In genomic region chr1:66686406-66686805, GRCh38 we compare ENCODE assay signal across 18 cellular contexts.
DNase-seq lines count a peak whose midpoint lies in the region; ATAC-seq and TF ChIP-seq lines count a peak whose summit lies in the region.
"Had no signal": no experiment of that assay in that cellular context is flagged by ENCODE, and none has a peak within 500 bp of the region (broad histone marks: within the 10 kb centered on the region; RNA-seq: fewer than 3 reads in every experiment).

No MANE protein-coding gene starts in this region.

- POLR2A ChIA-PET in CD8-positive, alpha-beta memory T cell (lab: Charles Lee) = no interaction called here

- H3K27me3 Mint-ChIP-seq in CD8-positive, alpha-beta memory T cell = peaks cover 5 to 26% of the 10 kb centered on the region in 2 donors
- peaks cover 26% of the 10 kb centered on the region for H3K27me3 Mint-ChIP-seq in T-helper 17 cell

- ATAC-seq in thoracic aorta (ENCODE audit: insufficient number of reproducible peaks, low FRiP score, low read depth) = no peak
- no peak for ATAC-seq in T-helper 17 cell
- no peak for ATAC-seq in HG03139 (IDR thresholded peaks at IDR 0.05; ENCODE audit: unreplicated experiment)
- ATAC-seq: GM12878, HCT116 had no signal

- H3K9me3 ChIP-seq in adipocyte (ENCODE audit: control insufficient read depth, low read length) (no peaks in the 10 kb centered on the region), mammary epithelial cell (replicated peaks; ENCODE audit: insufficient read depth, low read length) (no peaks in the 10 kb centered on the region), thoracic aorta (no peaks in the 10 kb centered on the region), T-helper 17 cell (ENCODE audit: control insufficient read depth, low read length, poor library complexity, severe bottlenecking) (no peaks in the 10 kb centered on the region)
- H3K9me3 ChIP-seq in CD8-positive, alpha-beta memory T cell (ENCODE audit: low read length) = no peaks in the 10 kb centered on the region
- H3K9me3 ChIP-seq: BLaER1 had no signal

- H3K4me1 ChIP-seq in adipocyte (ENCODE audit: control insufficient read depth, insufficient read depth, low read length) (peaks cover 12% of the 10 kb centered on the region), mammary epithelial cell (ENCODE audit: insufficient read depth, low read length) (no peaks in the 10 kb centered on the region), thoracic aorta (ENCODE audit: control insufficient read depth in 1 of 2, low read depth in 2 of 2) (peaks cover 26 to 48% of the 10 kb centered on the region in 2 donors)
- no peaks in the 10 kb centered on the region for H3K4me1 ChIP-seq in CD8-positive, alpha-beta memory T cell (ENCODE audit: insufficient read depth, low read length)

- H3K27ac ChIP-seq in mammary epithelial cell (ENCODE audit: insufficient read depth, low read depth, low read length) = no peak overlapping the region
- peak overlapping the region; percentile 49 to 65 for H3K27ac ChIP-seq in thoracic aorta
- no peak overlapping the region for H3K27ac ChIP-seq in CD8-positive, alpha-beta memory T cell (ENCODE audit: low read depth, low read length)
- H3K27ac ChIP-seq: BLaER1 had no signal

- no peak overlapping the region for H3K4me3 Mint-ChIP-seq in CD8-positive, alpha-beta memory T cell
- H3K4me3 Mint-ChIP-seq in T-helper 17 cell = no peak overlapping the region
- H3K4me3 Mint-ChIP-seq: CD14-positive monocyte; CD4-positive, alpha-beta memory T cell had no signal

- TF ChIP-seq CTCF in mammary epithelial cell (conservative IDR thresholded peaks at IDR 0.05 in 1 of 2, IDR thresholded peaks at IDR 0.05 in 1 of 2; ENCODE audit: extremely low read depth in 1 of 2, insufficient read depth in 1 of 2, low read depth in 1 of 2, low read length in 2 of 2) = no peak
- no peak for TF ChIP-seq CTCF in thoracic aorta (IDR thresholded peaks at IDR 0.05)

- intact Hi-C loops in mammary epithelial cell (cut with micrococcal nuclease) = no loop called here

- in situ Hi-C loops in mammary epithelial cell (cut with MboI; ENCODE audit: low sequenced_read_pairs in 2 of 2) = no loop called here

- H3K36me3 ChIP-seq in adipocyte (ENCODE audit: control insufficient read depth, insufficient read depth, low read length, severe bottlenecking) (no peaks in the 10 kb centered on the region), mammary epithelial cell (ENCODE audit: insufficient read depth, low read length) (no peaks in the 10 kb centered on the region), thoracic aorta (peaks cover 2% of the 10 kb centered on the region)
- no peaks in the 10 kb centered on the region for H3K36me3 ChIP-seq in CD8-positive, alpha-beta memory T cell (ENCODE audit: insufficient read depth, low read length)
- H3K36me3 ChIP-seq: BLaER1 had no signal

- H4K20me1 ChIP-seq in mammary epithelial cell (ENCODE audit: insufficient read depth, low read length) = no peaks in the 10 kb centered on the region
- H4K20me1 ChIP-seq: BLaER1 had no signal

- no peak overlapping the region for H3K9ac ChIP-seq in adipocyte (ENCODE audit: low read length)
- H3K9ac ChIP-seq in mammary epithelial cell (ENCODE audit: insufficient read depth, low read length) = no peak overlapping the region
- H3K9ac ChIP-seq: BLaER1 had no signal

- H3K36me3 Mint-ChIP-seq in CD8-positive, alpha-beta memory T cell = no peaks in the 10 kb centered on the region
- H3K36me3 Mint-ChIP-seq in T-helper 17 cell (ENCODE audit: low read depth) = no peaks in the 10 kb centered on the region
- H3K36me3 Mint-ChIP-seq: CD14-positive monocyte; CD4-positive, alpha-beta memory T cell had no signal

- CTCF ChIA-PET in mammary epithelial cell (lab: Charles Lee; ENCODE audit: low non-redundant PET) = no interaction called here
- CTCF ChIA-PET in CD8-positive, alpha-beta memory T cell (lab: Charles Lee) = no interaction called here

- H3K4me1 Mint-ChIP-seq in CD8-positive, alpha-beta memory T cell = no peaks in the 10 kb centered on the region
- peaks cover 3% of the 10 kb centered on the region for H3K4me1 Mint-ChIP-seq in T-helper 17 cell
- H3K4me1 Mint-ChIP-seq: CD14-positive monocyte; CD4-positive, alpha-beta memory T cell had no signal

- H3K4me2 ChIP-seq in mammary epithelial cell (ENCODE audit: insufficient read depth, low read depth, low read length) = no peak overlapping the region
- H3K4me2 ChIP-seq: BLaER1 had no signal

- 58% methylated on average over 3 of the region's 3 CpGs for WGBS in mammary epithelial cell (ENCODE audit: low coverage, missing lambda C conversion rate)

- DNase-seq in EH (ENCODE audit: low read depth) (peak; percentile 25), adipocyte (ENCODE audit: low read depth) (peak; percentile 50), mammary epithelial cell (no peak), thoracic aorta (ENCODE audit: low spot score) (no peak), ureter (ENCODE audit: low spot score) (no peak), T-helper 17 cell (no peak)
- no peak for DNase-seq in CD8-positive, alpha-beta memory T cell
- DNase-seq: 8988T; Calu3; CD4-positive, alpha-beta memory T cell; DMS79 treated with DMSO at 0.1 percent for 48 hours; GOT3; H7 had no signal

- no peaks in the 10 kb centered on the region for H3K79me2 ChIP-seq in mammary epithelial cell (ENCODE audit: insufficient read depth, low read length)

- H3K4me3 ChIP-seq in adipocyte (ENCODE audit: low read length) = no peak overlapping the region
- H3K4me3 ChIP-seq in mammary epithelial cell (replicated peaks in 1 of 3; ENCODE audit: insufficient read depth in 1 of 3, low read depth in 2 of 3, low read length in 3 of 3) = no peak overlapping the region
- no peak overlapping the region for H3K4me3 ChIP-seq in thoracic aorta
- no peak overlapping the region for H3K4me3 ChIP-seq in CD8-positive, alpha-beta memory T cell (ENCODE audit: low read length)
- H3K4me3 ChIP-seq: BLaER1, GM12878 had no signal

- peak overlapping the region; percentile 8 for H2AFZ ChIP-seq in mammary epithelial cell (ENCODE audit: low read depth, low read length)

- no peaks in the 10 kb centered on the region for H3K27me3 ChIP-seq in adipocyte (replicated peaks; ENCODE audit: control insufficient read depth, insufficient read depth, low read length)
- no peaks in the 10 kb centered on the region for H3K27me3 ChIP-seq in mammary epithelial cell (ENCODE audit: insufficient read depth, low read length)
- H3K27me3 ChIP-seq in thoracic aorta (replicated peaks; ENCODE audit: insufficient read depth) = no peaks in the 10 kb centered on the region
- H3K27me3 ChIP-seq in CD8-positive, alpha-beta memory T cell (ENCODE audit: insufficient read depth, low read length, poor library complexity, severe bottlenecking) = no peaks in the 10 kb centered on the region
- H3K27me3 ChIP-seq: BLaER1 had no signal

- BruUV-seq in mammary epithelial cell (replicated peaks; lab: Mats Ljungman, UMichigan) = no TSS peak

- dilution Hi-C loops in mammary epithelial cell (cut with HindIII; ENCODE audit: low sequenced_read_pairs) = no loop called here

- no peak overlapping the region for H3K27ac Mint-ChIP-seq in CD8-positive, alpha-beta memory T cell
- H3K27ac Mint-ChIP-seq in T-helper 17 cell = no peak overlapping the region
- H3K27ac Mint-ChIP-seq: CD14-positive monocyte; CD4-positive, alpha-beta memory T cell had no signal

- peaks cover 0 to 2% (median 0%) of the 10 kb centered on the region in 5 donors for H3K9me3 Mint-ChIP-seq in CD8-positive, alpha-beta memory T cell
- H3K9me3 Mint-ChIP-seq: CD14-positive monocyte had no signal

Comparison
In these comparisons a context has a peak if more than half of its experiments do, and no peak if none do; other contexts are left out.
1. DNase-seq: peak in EH (single experiment) and adipocyte (single experiment); none in mammary epithelial cell (single experiment), thoracic aorta (single experiment), ureter (single experiment), CD8-positive, alpha-beta memory T cell (0 of 5) and T-helper 17 cell (0 of 3).
2. H3K27ac ChIP-seq: peak in thoracic aorta (2 of 2); none in mammary epithelial cell (single experiment) and CD8-positive, alpha-beta memory T cell (single experiment).